In the genomic region with DNA sequence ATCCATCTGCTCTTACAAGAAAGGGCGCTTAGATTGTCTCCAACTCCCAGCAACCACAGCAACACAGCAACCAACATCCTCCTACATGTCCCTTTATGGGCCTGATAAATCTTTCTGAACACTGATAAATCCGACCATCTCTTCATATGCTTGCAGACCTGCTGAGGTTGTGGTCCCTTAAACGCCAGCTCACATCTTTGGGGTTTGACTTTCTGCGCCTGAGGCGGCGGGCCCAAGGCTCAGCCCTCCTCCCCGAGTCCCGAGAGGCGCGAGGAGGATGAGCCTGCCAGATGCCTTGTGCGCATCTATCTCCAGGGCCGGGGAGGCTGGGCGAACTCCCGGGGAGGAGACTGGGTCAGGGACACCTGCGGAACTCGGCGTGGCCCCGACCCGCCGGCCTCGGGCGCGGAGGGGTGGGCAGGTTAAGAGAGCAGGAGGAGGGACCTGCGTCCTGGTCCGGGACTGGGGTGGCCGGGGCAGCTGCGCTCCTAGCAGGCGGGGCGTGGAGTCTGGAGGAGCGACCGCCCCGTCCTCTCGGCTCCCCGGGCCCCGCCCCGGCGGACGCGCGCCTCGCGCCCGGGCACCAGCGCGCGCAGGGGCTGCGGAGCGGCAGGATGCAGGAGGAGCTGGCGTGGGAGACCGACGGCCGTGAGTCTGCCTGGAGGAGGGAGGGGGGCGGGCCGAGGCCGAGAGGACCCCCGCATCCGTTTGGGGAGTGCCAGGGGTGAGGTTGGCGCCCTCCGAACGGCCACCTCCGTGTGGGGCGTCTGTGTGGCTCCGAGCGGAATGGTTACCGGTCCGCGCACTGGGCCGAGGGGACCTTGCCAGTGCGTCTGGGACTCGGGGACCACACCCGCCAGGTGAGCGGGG, we compare ENCODE assay signal across 8 cellular contexts. TPM values are rescaled to one million over a fixed set of nuclear protein-coding genes. Genes with fewer than 3 reads are reported as not detected.
DNase-seq lines count a peak whose midpoint lies in the region; ATAC-seq and TF ChIP-seq lines count a peak whose summit lies in the region.

A gene (plus strand): TSS at position 586 of the 870 bp plus-strand sequence. CDS start 29 bp downstream, at position 615.

- H3K4me3 ChIP-seq in BLaER1 (peak within 1 kb of the TSS; percentile 70), LNCaP clone FGC (ENCODE audit: low read depth, low read length) (peak within 1 kb of the TSS; percentile 55), colonic mucosa (peak within 1 kb of the TSS; percentile 33), left lung (peak within 1 kb of the TSS; percentile 44 to 52)

- no peaks in the 10 kb centered on the region for H3K27me3 ChIP-seq in BLaER1
- no peaks in the 10 kb centered on the region for H3K27me3 ChIP-seq in colonic mucosa
- peaks cover 0 to 31% of the 10 kb centered on the region in 2 donors for H3K27me3 ChIP-seq in left lung

- peak within 1 kb of the TSS; percentile 81 for H3K4me3 Mint-ChIP-seq in T-helper 17 cell

- peak; percentile 61 for ATAC-seq in GM19324 (IDR thresholded peaks at IDR 0.05; ENCODE audit: low FRiP score, unreplicated experiment)
- peak; percentile 87 for ATAC-seq in T-helper 17 cell
- peak; percentile 97 for ATAC-seq in left lung
- no peak for ATAC-seq in GM21717 (IDR thresholded peaks at IDR 0.05; ENCODE audit: unreplicated experiment)

- intact Hi-C loops in colonic mucosa (cut with DNase I), result no loop called here
- intact Hi-C loops in left lung (cut with DNase I), result no loop called here

- H3K9ac ChIP-seq in BLaER1, result peak within 1 kb of the TSS; percentile 59
- H3K9ac ChIP-seq in colonic mucosa (ENCODE audit: low read depth in 2 of 2, low read length in 2 of 2), result peak within 1 kb of the TSS; percentile 12 to 43

- no peak for TF ChIP-seq CTCF in LNCaP clone FGC (IDR thresholded peaks at IDR 0.05; ENCODE audit: control insufficient read depth, extremely low read depth, insufficient read depth)
- no peak for TF ChIP-seq CTCF in colonic mucosa (IDR thresholded peaks at IDR 0.05)
- TF ChIP-seq CTCF in left lung (IDR thresholded peaks at IDR 0.05), result no peak

- H3K27ac Mint-ChIP-seq in T-helper 17 cell, result no peak within 1 kb of the TSS

- peaks cover 18% of the 10 kb centered on the region for H3K27me3 Mint-ChIP-seq in T-helper 17 cell

- H3K4me1 ChIP-seq in BLaER1 (peaks cover 34% of the 10 kb centered on the region), colonic mucosa (no peaks in the 10 kb centered on the region), left lung (peaks cover 0 to 14% of the 10 kb centered on the region in 2 donors)

- DNase-seq in LNCaP clone FGC (ENCODE audit: low read depth) (no peak), T-helper 17 cell (peak in 1 of 3 donors; percentile 24), colonic mucosa (peak; percentile 52), left lung (peak; percentile 69 to 88)
- DNase-seq in stimulated activated CD4-positive, alpha-beta T cell treated with anti-CD3 and anti-CD28 coated beads, Interleukin-4, amount 100 ng/mL, for 24 hours, result peak; percentile 32

- no peaks in the 10 kb centered on the region for H4K20me1 ChIP-seq in BLaER1

- H3K27ac ChIP-seq in BLaER1 (0 out of 2 replicates have a peak within 1 kb of the TSS, but pooled peaks have one; percentile 14), colonic mucosa (no peak within 1 kb of the TSS), left lung (no peak within 1 kb of the TSS)

- peaks cover 7% of the 10 kb centered on the region for H3K4me1 Mint-ChIP-seq in T-helper 17 cell

- H3K36me3 ChIP-seq in BLaER1, result no peaks in the 10 kb centered on the region
- no peaks in the 10 kb centered on the region for H3K36me3 ChIP-seq in colonic mucosa
- H3K36me3 ChIP-seq in left lung, result no peaks in the 10 kb centered on the region

- no peaks in the 10 kb centered on the region for H3K9me3 ChIP-seq in BLaER1
- no peaks in the 10 kb centered on the region for H3K9me3 ChIP-seq in T-helper 17 cell (ENCODE audit: control insufficient read depth, low read length, poor library complexity, severe bottlenecking)
- no peaks in the 10 kb centered on the region for H3K9me3 ChIP-seq in colonic mucosa
- H3K9me3 ChIP-seq in left lung, result no peaks in the 10 kb centered on the region

- H3K36me3 Mint-ChIP-seq in T-helper 17 cell (ENCODE audit: low read depth), result no peaks in the 10 kb centered on the region

- peak within 1 kb of the TSS; percentile 89 for H3K4me2 ChIP-seq in BLaER1

RNA-seq across cellular contexts. Expression of the gene that starts here (rescaled TPM):
- total RNA-seq in T-helper 17 cell (1 to 10 TPM; 3.0 to 8.9 TPM), colonic mucosa (1 to 10 TPM in 1 of 2 donors, under 1 TPM in 1; 0.32 to 1.9 TPM), left lung (1 to 10 TPM; 3.4 to 6.3 TPM)
